In genomic region chr7:70479153-70480021, GRCh38 we compare ENCODE assay signal across 25 cellular contexts.
DNase-seq lines count a peak whose midpoint lies in the region; ATAC-seq, FAIRE-seq and TF ChIP-seq lines count a peak whose summit lies in the region.
"Had no signal": no experiment of that assay in that cellular context is flagged by ENCODE, and none has a peak within 500 bp of the region (broad histone marks: within the 10 kb centered on the region; RNA-seq: fewer than 3 reads in every experiment).

No MANE protein-coding gene starts in this region.

- no peaks in the 10 kb centered on the region for H3K23me2 ChIP-seq in H1 (ENCODE audit: low read depth, low read length)

- no peak for TF ChIP-seq POLR2A in H1 (IDR thresholded peaks at IDR 0.05; ENCODE audit: control extremely low read depth in 1 of 2, low read depth in 2 of 2, low read length in 2 of 2)

- WGBS in H1 (ENCODE audit: extremely low coverage in 1 of 2, insufficient coverage in 1 of 2, insufficient read length in 1 of 2, insufficient replicate concordance in 2 of 2, low coverage in 1 of 2, low lambda C conversion rate in 2 of 2, missing lambda C conversion rate in 1 of 2), 2 experiments: 87% methylated on average over 15 of the region's 15 CpGs; no CpG with 5 or more reads in 1 of the 2 experiments
- WGBS in neuronal stem cell (ENCODE audit: extremely low coverage in 2 of 2, insufficient read length in 2 of 2, insufficient replicate concordance in 1 of 2), 2 donors: no CpG with 5 or more reads among the region's 15 CpGs
- 95% methylated on average over 15 of the region's 15 CpGs for WGBS in smooth muscle cell (ENCODE audit: low lambda C conversion rate)

- H3F3A ChIP-seq in smooth muscle cell (ENCODE audit: low read depth): no peaks in the 10 kb centered on the region

- peak overlapping the region; percentile 10 for H3K4me3 Mint-ChIP-seq in natural killer cell
- no peak overlapping the region for H3K4me3 Mint-ChIP-seq in natural killer cell treated with Interleukin-12 subunit alpha and Interleukin-12 subunit beta and Interleukin-15 and Interleukin-18, amount 100 ng/mL, for 72 hours
- H3K4me3 Mint-ChIP-seq in stimulated activated effector memory CD8-positive, alpha-beta T cell treated with anti-CD3 and anti-CD28 coated beads, Interleukin-12 subunit alpha, Interleukin-12 subunit beta, amount 100 ng/mL, for 72 hours: no peak overlapping the region
- H3K4me3 Mint-ChIP-seq: CD14-positive monocyte; CD4-positive, alpha-beta T cell; CD8-positive, alpha-beta memory T cell had no signal

- H3K4me1 ChIP-seq in H1 (replicated peaks in 1 of 4; ENCODE audit: control insufficient read depth in 3 of 4, insufficient read depth in 4 of 4, low read length in 3 of 4): no peaks in the 10 kb centered on the region
- H3K4me1 ChIP-seq in neuronal stem cell (ENCODE audit: control insufficient read depth in 2 of 2, insufficient read depth in 1 of 2, low read depth in 1 of 2, low read length in 2 of 2): no peaks in the 10 kb centered on the region
- H3K4me1 ChIP-seq in smooth muscle cell (ENCODE audit: low read depth): no peaks in the 10 kb centered on the region

- H3K79me1 ChIP-seq in H1 (ENCODE audit: low read depth, low read length): no peaks in the 10 kb centered on the region
- H3K79me1 ChIP-seq in neuronal stem cell (ENCODE audit: low read depth, low read length): no peaks in the 10 kb centered on the region

- CTCF ChIA-PET in H1 (lab: Charles Lee; ENCODE audit: partially characterized antibody): interaction anchor here (0.7 to 1.2 kb wide), 2 partner anchors 13 to 913 kb away, joined by 3 read pairs; no protein-coding TSS in a partner anchor
- CTCF ChIA-PET in GM10248 (lab: Yijun Ruan, JAX): no interaction called here

- H3K4ac ChIP-seq in H1 (replicated peaks; ENCODE audit: insufficient read length, low read depth, low read length) (no peak overlapping the region), neuronal stem cell (ENCODE audit: low read length) (no peak overlapping the region)

- TF ChIP-seq RAD21 in H1 (IDR thresholded peaks at IDR 0.05 in 1 of 2, conservative IDR thresholded peaks at IDR 0.05 in 1 of 2; ENCODE audit: low read depth in 2 of 2, low read length in 2 of 2): no peak

- H3K27me3 ChIP-seq in H1 (replicated peaks in 1 of 4; ENCODE audit: control insufficient read depth in 3 of 4, extremely low read depth in 1 of 4, insufficient read depth in 3 of 4, low read length in 3 of 4) (no peaks in the 10 kb centered on the region), neuronal stem cell (ENCODE audit: control insufficient read depth in 3 of 3, insufficient read depth in 3 of 3, low read depth in 1 of 3, low read length in 3 of 3) (no peaks in the 10 kb centered on the region), smooth muscle cell (ENCODE audit: low read depth) (no peaks in the 10 kb centered on the region)
- H3K27me3 ChIP-seq: BE2C; BLaER1 treated with 17β-estradiol and CSF1 and Interleukin-3, amounts not matched to agents 10 nM and 100 nM had no signal

- no peak overlapping the region for H3K4me2 ChIP-seq in H1 (ENCODE audit: insufficient read depth in 1 of 2, low read depth in 2 of 2, low read length in 2 of 2)
- no peak overlapping the region for H3K4me2 ChIP-seq in neuronal stem cell (ENCODE audit: insufficient read depth, low read length, poor library complexity, severe bottlenecking)
- H3K4me2 ChIP-seq in smooth muscle cell: no peak overlapping the region
- H3K4me2 ChIP-seq: A549; BLaER1 treated with 17β-estradiol and CSF1 and Interleukin-3, amounts not matched to agents 10 nM and 100 nM had no signal

- intact Hi-C loops in natural killer cell (cut with micrococcal nuclease): loop anchor here (5.0 kb wide), 1 partner anchor 218 kb away; no protein-coding TSS in a partner anchor

- H2BK120ac ChIP-seq in H1 (replicated peaks; ENCODE audit: low read depth, low read length): no peak overlapping the region
- no peak overlapping the region for H2BK120ac ChIP-seq in neuronal stem cell (ENCODE audit: low read depth, low read length)

- H3K4me1 Mint-ChIP-seq in natural killer cell: peaks cover 15 to 18% of the 10 kb centered on the region in 2 donors
- H3K4me1 Mint-ChIP-seq in natural killer cell treated with Interleukin-12 subunit alpha and Interleukin-12 subunit beta and Interleukin-15 and Interleukin-18, amount 100 ng/mL, for 72 hours (ENCODE audit: low read depth in 2 of 2): peaks cover 9 to 10% of the 10 kb centered on the region in 2 donors
- H3K4me1 Mint-ChIP-seq in stimulated activated effector memory CD8-positive, alpha-beta T cell treated with anti-CD3 and anti-CD28 coated beads, Interleukin-12 subunit alpha, Interleukin-12 subunit beta, amount 100 ng/mL, for 72 hours: peaks cover 16% of the 10 kb centered on the region
- H3K4me1 Mint-ChIP-seq: CD14-positive monocyte; CD8-positive, alpha-beta memory T cell had no signal

- DNase-seq in natural killer cell (no peak), H1 (ENCODE audit: low read depth in 1 of 2, low spot score in 2 of 2) (no peak), neuronal stem cell (ENCODE audit: low spot score) (no peak), GM10248 (ENCODE audit: extremely low spot score) (no peak), smooth muscle cell (lab: John Stamatoyannopoulos, UW; ENCODE audit: unreplicated experiment) (no peak)
- DNase-seq in natural killer cell treated with Interleukin-12 subunit alpha and Interleukin-12 subunit beta and Interleukin-15 and Interleukin-18, amount 100 ng/mL, for 72 hours (ENCODE audit: low spot score): no peak
- no peak for DNase-seq in stimulated activated effector memory CD8-positive, alpha-beta T cell treated with anti-CD3 and anti-CD28 coated beads, Interleukin-12 subunit alpha, Interleukin-12 subunit beta, amount 100 ng/mL, for 72 hours (ENCODE audit: low spot score in 2 of 2)
- DNase-seq: 8988T; ACHN; AML-193; BE2C; CD4-positive, alpha-beta T cell; CD8-positive, alpha-beta memory T cell; DMS 273 treated with DMSO at 0.1 percent for 48 hours; DND-41; GDM1; GOT3; H7; HCEC 1CT had no signal

- H4K91ac ChIP-seq in H1 (replicated peaks; ENCODE audit: insufficient read length, low read length): no peak overlapping the region
- H4K91ac ChIP-seq in neuronal stem cell (ENCODE audit: low read depth, low read length, poor library complexity): no peak overlapping the region

- H3K18ac ChIP-seq in H1 (ENCODE audit: extremely low read depth, low read length) (no peak overlapping the region), neuronal stem cell (ENCODE audit: low read length) (peak overlapping the region; percentile 29)

- H2AFZ ChIP-seq in H1 (ENCODE audit: low read length) (no peak overlapping the region), neuronal stem cell (ENCODE audit: low read length) (no peak overlapping the region), smooth muscle cell (ENCODE audit: low read depth) (no peak overlapping the region)

- no peak overlapping the region for H3K27ac ChIP-seq in H1 (ENCODE audit: low read depth, low read length)
- no peak overlapping the region for H3K27ac ChIP-seq in neuronal stem cell (replicated peaks; ENCODE audit: low read length)
- H3K27ac ChIP-seq in smooth muscle cell (ENCODE audit: low read depth): no peak overlapping the region
- H3K27ac ChIP-seq: A549; BLaER1 treated with 17β-estradiol and CSF1 and Interleukin-3, amounts not matched to agents 10 nM and 100 nM had no signal

- H2BK12ac ChIP-seq in H1 (ENCODE audit: low read depth, low read length) (no peak overlapping the region), neuronal stem cell (ENCODE audit: low read length) (no peak overlapping the region)

- peaks cover 29 to 76% of the 10 kb centered on the region in 2 donors for H3K27me3 Mint-ChIP-seq in natural killer cell (ENCODE audit: low read depth in 2 of 2)
- H3K27me3 Mint-ChIP-seq in natural killer cell treated with Interleukin-12 subunit alpha and Interleukin-12 subunit beta and Interleukin-15 and Interleukin-18, amount 100 ng/mL, for 72 hours: peaks cover 27% of the 10 kb centered on the region in 2 donors
- H3K27me3 Mint-ChIP-seq: CD4-positive, alpha-beta T cell had no signal

- H3K36me3 ChIP-seq in H1 (ENCODE audit: control insufficient read depth in 2 of 4, insufficient read depth in 4 of 4, low read length in 3 of 4) (no peaks in the 10 kb centered on the region), neuronal stem cell (replicated peaks in 1 of 2; ENCODE audit: control insufficient read depth in 2 of 2, insufficient read depth in 2 of 2, low read length in 2 of 2) (no peaks in the 10 kb centered on the region), smooth muscle cell (ENCODE audit: low read depth) (no peaks in the 10 kb centered on the region)
- H3K36me3 ChIP-seq: BE2C had no signal

- no peak overlapping the region for H3K23ac ChIP-seq in H1 (ENCODE audit: insufficient read length)
- no peak overlapping the region for H3K23ac ChIP-seq in neuronal stem cell (ENCODE audit: low read depth, low read length, poor library complexity)

- peak; percentile 51 to 90 (median 70) for ATAC-seq in natural killer cell
- no peak for ATAC-seq in natural killer cell treated with Interleukin-12 subunit alpha and Interleukin-12 subunit beta and Interleukin-15 and Interleukin-18, amount 100 ng/mL, for 72 hours
- ATAC-seq in stimulated activated effector memory CD8-positive, alpha-beta T cell treated with anti-CD3 and anti-CD28 coated beads, Interleukin-12 subunit alpha, Interleukin-12 subunit beta, amount 100 ng/mL, for 72 hours: peak; percentile 42
- no peak for ATAC-seq in HG02798 (IDR thresholded peaks at IDR 0.05; ENCODE audit: poor library complexity, unreplicated experiment)
- ATAC-seq: A549 had no signal

- H4K8ac ChIP-seq in H1 (ENCODE audit: extremely low read depth, insufficient read depth, low read length): no peak overlapping the region; the same call in 1 of the 2 replicates
- H4K8ac ChIP-seq in neuronal stem cell (ENCODE audit: low read depth, low read length): no peak overlapping the region

- H3K79me2 ChIP-seq in H1 (ENCODE audit: control insufficient read depth in 1 of 2, insufficient read depth in 2 of 2, low read length in 2 of 2): no peaks in the 10 kb centered on the region
- no peaks in the 10 kb centered on the region for H3K79me2 ChIP-seq in smooth muscle cell (ENCODE audit: low read depth)

- no peak overlapping the region for H2AK5ac ChIP-seq in H1 (ENCODE audit: low read depth, low read length)
- no peak overlapping the region for H2AK5ac ChIP-seq in neuronal stem cell (ENCODE audit: low read depth, low read length)

- H2BK20ac ChIP-seq in H1 (ENCODE audit: low read length): no peak overlapping the region

- TF ChIP-seq EP300 in H1 (IDR thresholded peaks at IDR 0.05; ENCODE audit: borderline replicate concordance in 1 of 2, low read depth in 2 of 2, low read length in 2 of 2): no peak

- H2BK5ac ChIP-seq in H1 (ENCODE audit: low read depth, low read length): no peak overlapping the region
- H2BK5ac ChIP-seq in neuronal stem cell (ENCODE audit: low read length): no peak overlapping the region

- H3K4me3 ChIP-seq in H1 (ENCODE audit: extremely low read depth in 1 of 4, insufficient read depth in 2 of 4, low read depth in 3 of 4, low read length in 4 of 4) (no peak overlapping the region), neuronal stem cell (ENCODE audit: low read length in 2 of 2) (no peak overlapping the region), smooth muscle cell (no peak overlapping the region)
- H3K4me3 ChIP-seq: A549; BLaER1 treated with 17β-estradiol and CSF1 and Interleukin-3, amounts not matched to agents 10 nM and 100 nM had no signal

- H3K9me3 ChIP-seq in H1 (ENCODE audit: insufficient read depth in 2 of 2, low read depth in 1 of 2, low read length in 1 of 2): no peaks in the 10 kb centered on the region
- no peaks in the 10 kb centered on the region for H3K9me3 ChIP-seq in neuronal stem cell (replicated peaks in 1 of 2; ENCODE audit: control insufficient read depth in 2 of 2, insufficient read depth in 1 of 2, low read depth in 1 of 2, low read length in 2 of 2)
- no peaks in the 10 kb centered on the region for H3K9me3 ChIP-seq in smooth muscle cell (replicated peaks; ENCODE audit: low read depth)
- H3K9me3 ChIP-seq: BE2C had no signal

- POLR2A ChIA-PET in H1 (lab: Charles Lee; ENCODE audit: partially characterized antibody) (no interaction called here), GM10248 (lab: Yijun Ruan, JAX) (no interaction called here)

- H4K20me1 ChIP-seq in H1 (replicated peaks in 1 of 2; ENCODE audit: control insufficient read depth in 1 of 2, insufficient read depth in 2 of 2, low read length in 2 of 2): no peaks in the 10 kb centered on the region
- no peaks in the 10 kb centered on the region for H4K20me1 ChIP-seq in smooth muscle cell (ENCODE audit: low read depth)
- H4K20me1 ChIP-seq: BLaER1 treated with 17β-estradiol and CSF1 and Interleukin-3, amounts not matched to agents 10 nM and 100 nM had no signal

- H3K9me3 Mint-ChIP-seq in natural killer cell: no peaks in the 10 kb centered on the region
- no peaks in the 10 kb centered on the region for H3K9me3 Mint-ChIP-seq in natural killer cell treated with Interleukin-12 subunit alpha and Interleukin-12 subunit beta and Interleukin-15 and Interleukin-18, amount 100 ng/mL, for 72 hours
- H3K9me3 Mint-ChIP-seq in stimulated activated effector memory CD8-positive, alpha-beta T cell treated with anti-CD3 and anti-CD28 coated beads, Interleukin-12 subunit alpha, Interleukin-12 subunit beta, amount 100 ng/mL, for 72 hours: no peaks in the 10 kb centered on the region
- H3K9me3 Mint-ChIP-seq: CD4-positive, alpha-beta T cell had no signal

- no peaks in the 10 kb centered on the region for H3K36me3 Mint-ChIP-seq in natural killer cell
- no peaks in the 10 kb centered on the region for H3K36me3 Mint-ChIP-seq in natural killer cell treated with Interleukin-12 subunit alpha and Interleukin-12 subunit beta and Interleukin-15 and Interleukin-18, amount 100 ng/mL, for 72 hours
- H3K36me3 Mint-ChIP-seq in stimulated activated effector memory CD8-positive, alpha-beta T cell treated with anti-CD3 and anti-CD28 coated beads, Interleukin-12 subunit alpha, Interleukin-12 subunit beta, amount 100 ng/mL, for 72 hours: no peaks in the 10 kb centered on the region
- H3K36me3 Mint-ChIP-seq: CD14-positive monocyte; CD8-positive, alpha-beta memory T cell had no signal

- FAIRE-seq in H1 (lab: Jason Lieb, UNC): no peak
- FAIRE-seq: A549, D721Med, GM12892 had no signal

- no peak overlapping the region for H4K5ac ChIP-seq in H1 (ENCODE audit: insufficient read length, low read depth, low read length)

- TF ChIP-seq CTCF in natural killer cell (IDR thresholded peaks at IDR 0.05) (no peak), H1 (IDR thresholded peaks at IDR 0.05; ENCODE audit: control extremely low read depth in 1 of 3, insufficient read depth in 1 of 3, low read depth in 1 of 3, low read length in 3 of 3) (no peak), GM10248 (IDR thresholded peaks at IDR 0.05; ENCODE audit: control extremely low read depth, extremely low read depth, low read depth, missing control alignments) (no peak), smooth muscle cell (IDR thresholded peaks at IDR 0.05; ENCODE audit: borderline replicate concordance, insufficient read depth, poor library complexity, severe bottlenecking) (no peak)

- H3K9ac ChIP-seq in H1 (replicated peaks in 1 of 4; ENCODE audit: extremely low read depth in 1 of 4, low read depth in 3 of 4, low read length in 3 of 4) (no peak overlapping the region), neuronal stem cell (ENCODE audit: low read depth, low read length, poor library complexity) (no peak overlapping the region), smooth muscle cell (ENCODE audit: low read depth) (no peak overlapping the region)
- H3K9ac ChIP-seq: BLaER1 treated with 17β-estradiol and CSF1 and Interleukin-3, amounts not matched to agents 10 nM and 100 nM had no signal

- 0 out of 2 replicates have a peak overlapping the region, but pooled peaks have one; percentile 18 for H2BK15ac ChIP-seq in H1 (ENCODE audit: low read length)
- no peak overlapping the region for H2BK15ac ChIP-seq in neuronal stem cell (ENCODE audit: low read length)

- H3K14ac ChIP-seq in H1 (ENCODE audit: insufficient read length) (no peak overlapping the region), neuronal stem cell (ENCODE audit: low read length) (no peak overlapping the region)

- H3K27ac Mint-ChIP-seq in natural killer cell: no peak overlapping the region
- no peak overlapping the region for H3K27ac Mint-ChIP-seq in natural killer cell treated with Interleukin-12 subunit alpha and Interleukin-12 subunit beta and Interleukin-15 and Interleukin-18, amount 100 ng/mL, for 72 hours
- no peak overlapping the region for H3K27ac Mint-ChIP-seq in stimulated activated effector memory CD8-positive, alpha-beta T cell treated with anti-CD3 and anti-CD28 coated beads, Interleukin-12 subunit alpha, Interleukin-12 subunit beta, amount 100 ng/mL, for 72 hours
- H3K27ac Mint-ChIP-seq: CD14-positive monocyte; CD4-positive, alpha-beta T cell had no signal

- no peak overlapping the region for H3K56ac ChIP-seq in H1 (replicated peaks; ENCODE audit: insufficient read length, low read depth, low read length)

Comparison
In these comparisons a context has a peak if more than half of its experiments do, and no peak if none do; other contexts are left out.
1. ATAC-seq: peak in natural killer cell (3 of 3) and stimulated activated effector memory CD8-positive, alpha-beta T cell treated with anti-CD3 and anti-CD28 coated beads, Interleukin-12 subunit alpha, Interleukin-12 subunit beta, amount 100 ng/mL, for 72 hours (single experiment); none in natural killer cell treated with Interleukin-12 subunit alpha and Interleukin-12 subunit beta and Interleukin-15 and Interleukin-18, amount 100 ng/mL, for 72 hours (0 of 2) and HG02798 (single experiment).